8 cellular contexts compared by ENCODE assay signal in genomic region chrX:55451626-55451989, GRCh38. TPM values are rescaled to one million over a fixed set of nuclear protein-coding genes. Genes with fewer than 3 reads are reported as not detected.
DNase-seq lines count a peak whose midpoint lies in the region; ATAC-seq, FAIRE-seq and TF ChIP-seq lines count a peak whose summit lies in the region.

No MANE protein-coding gene starts in this region.

- in situ Hi-C loops in G401 (cut with HindIII; ENCODE audit: low sequenced_read_pairs), result no loop called here

- no peaks in the 10 kb centered on the region for H3K36me3 ChIP-seq in keratinocyte (ENCODE audit: control insufficient read depth in 2 of 2, extremely low read depth in 1 of 2, insufficient read depth in 2 of 2, low read length in 2 of 2)
- H3K36me3 ChIP-seq in suprapubic skin, result no peaks in the 10 kb centered on the region

- H3K4me3 Mint-ChIP-seq in Calu3 (ENCODE audit: low read depth, unreplicated experiment), result no peak overlapping the region

- WGBS in suprapubic skin, result 39% methylated on average over 11 of the region's 11 CpGs

- no peaks in the 10 kb centered on the region for H3K9me3 Mint-ChIP-seq in activated naive CD4-positive, alpha-beta T cell treated with anti-CD3 and anti-CD28 coated beads, Interleukin-2, amount 50 U/mL, for 72 hours
- no peaks in the 10 kb centered on the region for H3K9me3 Mint-ChIP-seq in Calu3 (ENCODE audit: low read depth, unreplicated experiment)

- no peak for TF ChIP-seq EP300 in suprapubic skin (IDR thresholded peaks at IDR 0.05)

- FAIRE-seq in keratinocyte (lab: Jason Lieb, UNC), result no peak

- DNase-seq in activated naive CD4-positive, alpha-beta T cell treated with anti-CD3 and anti-CD28 coated beads, Interleukin-2, amount 50 U/mL, for 72 hours (ENCODE audit: low spot score in 2 of 2), result no peak
- DNase-seq in keratinocyte (ENCODE audit: low read depth, low spot score), result no peak
- DNase-seq in suprapubic skin (ENCODE audit: low spot score in 2 of 2), result no peak
- no peak for DNase-seq in OCI-M2 (lab: John Stamatoyannopoulos, UW; ENCODE audit: unreplicated experiment)
- no peak for DNase-seq in G401 (ENCODE audit: low spot score)
- DNase-seq in Calu3, result no peak

- H3K4me3 ChIP-seq in keratinocyte (ENCODE audit: control insufficient read depth in 2 of 3, extremely low read depth in 1 of 3, insufficient read depth in 2 of 3, low read depth in 1 of 3, low read length in 3 of 3) (peak overlapping the region; percentile 40 to 78 (median 60)), suprapubic skin (peak overlapping the region; percentile 66)

- intact Hi-C loops in Calu3 (cut with micrococcal nuclease; ENCODE audit: unreplicated experiment), result no loop called here

- peak; percentile 33 for ATAC-seq in GM18907 (IDR thresholded peaks at IDR 0.05; ENCODE audit: unreplicated experiment)
- peak; percentile 15 for ATAC-seq in HG02981 (IDR thresholded peaks at IDR 0.05; ENCODE audit: unreplicated experiment)
- ATAC-seq in activated naive CD4-positive, alpha-beta T cell treated with anti-CD3 and anti-CD28 coated beads, Interleukin-2, amount 50 U/mL, for 72 hours, result peak; percentile 16 to 34

- H2AFZ ChIP-seq in keratinocyte (ENCODE audit: control insufficient read depth, low read length), result peak overlapping the region; percentile 87

- no peaks in the 10 kb centered on the region for H3K9me1 ChIP-seq in keratinocyte (ENCODE audit: control insufficient read depth, extremely low read depth, insufficient read depth, low read length)

- no peak for TF ChIP-seq POLR2A in suprapubic skin (IDR thresholded peaks at IDR 0.05)

- H3K27ac Mint-ChIP-seq in activated naive CD4-positive, alpha-beta T cell treated with anti-CD3 and anti-CD28 coated beads, Interleukin-2, amount 50 U/mL, for 72 hours, result peak overlapping the region; percentile 92 to 97
- H3K27ac Mint-ChIP-seq in Calu3 (ENCODE audit: unreplicated experiment), result no peak overlapping the region

- no peaks in the 10 kb centered on the region for H3K27me3 ChIP-seq in keratinocyte (ENCODE audit: control insufficient read depth, extremely low read depth, insufficient read depth, low read length)
- no peaks in the 10 kb centered on the region for H3K27me3 ChIP-seq in suprapubic skin

- no TSS peak for BruUV-seq in Calu3 (replicated peaks; lab: Mats Ljungman, UMichigan)

- dilution Hi-C loops in keratinocyte (cut with MboI; ENCODE audit: extremely low pct_ligation_motif_present, low sequenced_read_pairs), result no loop called here

- no peaks in the 10 kb centered on the region for H4K20me1 ChIP-seq in keratinocyte (ENCODE audit: control insufficient read depth, extremely low read depth, insufficient read depth, low read length)

- no peaks in the 10 kb centered on the region for H3K79me2 ChIP-seq in keratinocyte (ENCODE audit: control insufficient read depth, insufficient read depth, low read length)

- no peaks in the 10 kb centered on the region for H3K4me1 Mint-ChIP-seq in Calu3 (ENCODE audit: low read depth, unreplicated experiment)

- H3K9ac ChIP-seq in keratinocyte (ENCODE audit: control insufficient read depth, extremely low read depth, insufficient read depth, low read length), result no peak overlapping the region

- CTCF ChIA-PET in Calu3 (lab: Charles Lee), result no interaction called here

- H3K27ac ChIP-seq in keratinocyte (ENCODE audit: control insufficient read depth, insufficient read depth, low read length) (no peak overlapping the region), suprapubic skin (peak overlapping the region; percentile 79)

- peaks cover 7 to 15% of the 10 kb centered on the region in 2 donors for H3K36me3 Mint-ChIP-seq in activated naive CD4-positive, alpha-beta T cell treated with anti-CD3 and anti-CD28 coated beads, Interleukin-2, amount 50 U/mL, for 72 hours
- H3K36me3 Mint-ChIP-seq in Calu3 (ENCODE audit: insufficient read depth, unreplicated experiment), result no peaks in the 10 kb centered on the region

- H3K27me3 Mint-ChIP-seq in Calu3 (ENCODE audit: unreplicated experiment), result no peaks in the 10 kb centered on the region

- H3K9me3 ChIP-seq in keratinocyte (ENCODE audit: control insufficient read depth, low read depth, low read length) (no peaks in the 10 kb centered on the region), suprapubic skin (no peaks in the 10 kb centered on the region)

- no peak for TF ChIP-seq CTCF in keratinocyte (optimal IDR thresholded peaks at IDR 0.05 in 1 of 3, IDR thresholded peaks at IDR 0.05 in 1 of 3, conservative IDR thresholded peaks at IDR 0.05 in 1 of 3; ENCODE audit: extremely low read depth in 1 of 3, insufficient read depth in 2 of 3, low read length in 3 of 3)
- no peak for TF ChIP-seq CTCF in suprapubic skin (IDR thresholded peaks at IDR 0.05)
- TF ChIP-seq CTCF in Calu3 (IDR thresholded peaks at IDR 0.05; ENCODE audit: unreplicated experiment), result no peak

- no peaks in the 10 kb centered on the region for H3K4me1 ChIP-seq in keratinocyte (ENCODE audit: control insufficient read depth, extremely low read depth, insufficient read depth, low read length)
- H3K4me1 ChIP-seq in suprapubic skin, result peaks cover 5% of the 10 kb centered on the region

- H3K4me2 ChIP-seq in keratinocyte (ENCODE audit: control insufficient read depth, extremely low read depth, insufficient read depth, low read depth, low read length), result peak overlapping the region; percentile 78

RNA-seq across cellular contexts. Expression of gene MAGEH1, which starts 0.3 kb away (rescaled TPM):
- 10 to 100 TPM; 18.1 to 24.3 TPM for total RNA-seq in activated naive CD4-positive, alpha-beta T cell treated with anti-CD3 and anti-CD28 coated beads, Interleukin-2, amount 50 U/mL, for 72 hours
- polyA plus RNA-seq in keratinocyte, result 5.8 to 6.7 TPM (median 6.2 TPM) in 3 replicates
- 2.8 TPM for polyA plus RNA-seq in keratinocyte (2011; ENCODE audit: low read depth)
- 3.4 and 3.6 TPM in 2 replicates for polyA plus RNA-seq in keratinocyte (2011; cell fraction: cytosol; rRNA removed)
- polyA plus RNA-seq in keratinocyte (2011; cell fraction: nucleus; rRNA removed), result 9.5 and 10.5 TPM in 2 replicates
- 1.6 and 5.7 TPM in 2 replicates for polyA plus RNA-seq in keratinocyte (2012; ENCODE audit: low replicate concordance)
- 1.6 to 2.9 TPM (median 2.0 TPM) in 3 replicates for polyA minus RNA-seq in keratinocyte
- 2.7 TPM for polyA minus RNA-seq in keratinocyte (2011; cell fraction: cytosol; rRNA and poly(A)+ RNA removed)
- polyA minus RNA-seq in keratinocyte (2011; cell fraction: nucleus; rRNA and poly(A)+ RNA removed), result 2.2 and 3.1 TPM in 2 replicates
- total RNA-seq in suprapubic skin (10 to 100 TPM in 2 of 4 donors, 1 to 10 TPM in 2; 6.4 to 13.8 (median 10.1) TPM), Calu3 (2022) (not detected in 2 replicates)
- 17.8 and 31.1 TPM in 2 replicates for total RNA-seq in G401 (2014; rRNA removed; shearing (Covaris generic))

RNA-seq across cellular contexts. Expression of gene USP51, which starts 38.0 kb away (rescaled TPM):
- total RNA-seq in activated naive CD4-positive, alpha-beta T cell treated with anti-CD3 and anti-CD28 coated beads, Interleukin-2, amount 50 U/mL, for 72 hours, result 1 to 10 TPM; 1.9 to 3.9 TPM
- polyA plus RNA-seq in keratinocyte, result 0.28 to 0.57 TPM (median 0.39 TPM) in 3 replicates
- polyA plus RNA-seq in keratinocyte (2011; ENCODE audit: low read depth), result not detected
- polyA plus RNA-seq in keratinocyte (2011; cell fraction: cytosol; rRNA removed), result 0.13 and 0.18 TPM in 2 replicates
- 0.33 and 0.52 TPM in 2 replicates for polyA plus RNA-seq in keratinocyte (2011; cell fraction: nucleus; rRNA removed)
- polyA plus RNA-seq in keratinocyte (2012; ENCODE audit: low replicate concordance), result 0.17 and 0.33 TPM in 2 replicates
- polyA minus RNA-seq in keratinocyte, result 0.83 to 1.8 TPM (median 1.2 TPM) in 3 replicates
- polyA minus RNA-seq in keratinocyte (2011; cell fraction: cytosol; rRNA and poly(A)+ RNA removed), result not detected
- 0.54 and 0.95 TPM in 2 replicates for polyA minus RNA-seq in keratinocyte (2011; cell fraction: nucleus; rRNA and poly(A)+ RNA removed)
- 1 to 10 TPM in 1 of 4 donors, under 1 TPM in 3; 0.11 to 3.1 (median 0.61) TPM for total RNA-seq in suprapubic skin
- total RNA-seq in G401 (2014; rRNA removed; shearing (Covaris generic)), result 3.3 and 8.1 TPM in 2 replicates
- total RNA-seq in Calu3 (2022), result 1.2 and 1.5 TPM in 2 replicates
